In genomic region chr17:63613663-63614062, GRCh38 we compare ENCODE assay signal across 29 cellular contexts.
"Had no signal": no experiment of that assay in that cellular context is flagged by ENCODE, and none has a peak within 500 bp of the region (broad histone marks: within the 10 kb centered on the region; RNA-seq: fewer than 3 reads in every experiment).

No MANE protein-coding gene starts in this region.

- H3K27me3 ChIP-seq: ascending aorta, cardiac muscle cell had no signal

- H3K4me1 ChIP-seq: ascending aorta had no signal

- H3K9me3 ChIP-seq: ascending aorta had no signal

- ATAC-seq: activated CD8-positive, alpha-beta T cell treated with anti-CD3 and anti-CD28 coated beads for 36 hours; activated naive CD8-positive, alpha-beta T cell treated with anti-CD3 and anti-CD28 coated beads, Interleukin-2, amount 50 U/mL, for 24 hours; activated T-cell treated with anti-CD3 and anti-CD28 coated beads, Interleukin-2, amount 50 U/mL, for 4 hours; activated T-cell treated with anti-CD3 and anti-CD28 coated beads, Interleukin-2, amount 50 U/mL, for 72 hours; activated T-helper 17 cell treated with anti-CD3 and anti-CD28 coated beads, Interleukin-2, amount 50 U/mL, for 72 hours; T-cell had no signal

- DNase-seq: activated B cell treated with CpG ODN at 0.5 μM for 24 hours; activated CD4-positive, alpha-beta memory T cell treated with anti-CD3 and anti-CD28 coated beads for 36 hours; activated CD4-positive, alpha-beta T cell treated with anti-CD3 and anti-CD28 coated beads for 4 hours; activated CD4-positive, alpha-beta T cell treated with anti-CD3 and anti-CD28 coated beads, Interleukin-2, amount 10 ng/mL, durations not matched to agents 24 days and 14 days; activated CD4-positive, alpha-beta T cell treated with anti-CD3 and anti-CD28 coated beads, Interleukin-2, amount 50 U/mL, for 1 hour; activated CD4-positive, alpha-beta T cell treated with anti-CD3 and anti-CD28 coated beads, Interleukin-2, amount 50 U/mL, for 4 hours; activated CD4-positive, CD25-positive, alpha-beta regulatory T cell treated with anti-CD3 and anti-CD28 coated beads, Interleukin-2, amount 50 U/mL, for 72 hours; activated CD8-positive, alpha-beta memory T cell treated with anti-CD3 and anti-CD28 coated beads, Interleukin-2, amount 50 U/mL, for 4 hours; activated CD8-positive, alpha-beta T cell treated with anti-CD3 and anti-CD28 coated beads for 36 hours; activated effector memory CD4-positive, alpha-beta T cell treated with anti-CD3 and anti-CD28 coated beads, Interleukin-2, amount 50 U/mL, for 16 hours; activated gamma-delta T cell treated with Interleukin-2 at 50 U/mL for 16 hours; activated naive CD4-positive, alpha-beta T cell treated with anti-CD3 and anti-CD28 coated beads, Interleukin-2, amount 10 ng/mL, durations not matched to agents 7 days and 5 days; activated naive CD4-positive, alpha-beta T cell treated with Interleukin-2 at 50 U/mL for 16 hours; activated naive CD8-positive, alpha-beta T cell treated with anti-CD3 and anti-CD28 coated beads, Interleukin-2, amount 10 ng/mL, durations not matched to agents 7 days and 5 days; activated naive CD8-positive, alpha-beta T cell treated with anti-CD3 and anti-CD28 coated beads, Interleukin-2, amount 50 U/mL, for 24 hours; activated T-cell treated with anti-CD3 and anti-CD28 coated beads for 4 hours; activated T-cell treated with anti-CD3 and anti-CD28 coated beads, Interleukin-2, amount 50 U/mL, for 1 hour; activated T-cell treated with anti-CD3 and anti-CD28 coated beads, Interleukin-2, amount 50 U/mL, for 4 hours; activated T-cell treated with anti-CD3 and anti-CD28 coated beads, Interleukin-2, amount 50 U/mL, for 72 hours; amygdala; anterior cingulate cortex; caudate nucleus; T-cell; T-helper 2 cell; T-helper 9 cell had no signal

- H3K4me3 ChIP-seq: ascending aorta, cardiac muscle cell had no signal

- H3K36me3 ChIP-seq: cardiac muscle cell had no signal

- H3K27ac ChIP-seq: ascending aorta, cardiac muscle cell, VCaP had no signal
